Comparison of ENCODE assay signal across 20 cellular contexts in genomic region chrX:9171841-9172240, GRCh38.
DNase-seq lines count a peak whose midpoint lies in the region; ATAC-seq and TF ChIP-seq lines count a peak whose summit lies in the region.
"Had no signal": no experiment of that assay in that cellular context is flagged by ENCODE, and none has a peak within 500 bp of the region (broad histone marks: within the 10 kb centered on the region; RNA-seq: fewer than 3 reads in every experiment).

No MANE protein-coding gene starts in this region.

- H3K27ac Mint-ChIP-seq in activated naive CD4-positive, alpha-beta T cell treated with anti-CD3 and anti-CD28 coated beads, Interleukin-2, amount 10 ng/mL, durations not matched to agents 7 days and 5 days, result no peak overlapping the region
- H3K27ac Mint-ChIP-seq in CD4-positive, alpha-beta memory T cell, result no peak overlapping the region
- H3K27ac Mint-ChIP-seq: activated CD8-positive, alpha-beta T cell treated with anti-CD3 and anti-CD28 coated beads, Interleukin-2, amount 10 ng/mL, durations not matched to agents 7 days and 5 days; activated naive CD8-positive, alpha-beta T cell treated with anti-CD3 and anti-CD28 coated beads, Interleukin-2, amount 10 ng/mL, durations not matched to agents 7 days and 5 days; activated T-helper 1 cell treated with anti-CD3 and anti-CD28 coated beads, Interleukin-12 subunit alpha, Interleukin-12 subunit beta, Interleukin-2, Interleukin-4 antibody, amounts not matched to agents 30 ng/mL and 10 ng/mL and 1 ng/mL, durations not matched to agents 14 hours and 24 hours and 36 hours; stimulated activated naive CD8-positive, alpha-beta T cell treated with anti-CD3 and anti-CD28 coated beads, Interleukin-15, amount 100 ng/mL, for 72 hours had no signal

- H3K4me3 Mint-ChIP-seq in activated naive CD4-positive, alpha-beta T cell treated with anti-CD3 and anti-CD28 coated beads, Interleukin-2, amount 10 ng/mL, durations not matched to agents 7 days and 5 days, result no peak overlapping the region
- no peak overlapping the region for H3K4me3 Mint-ChIP-seq in CD4-positive, alpha-beta memory T cell
- H3K4me3 Mint-ChIP-seq: activated CD8-positive, alpha-beta T cell treated with anti-CD3 and anti-CD28 coated beads, Interleukin-2, amount 10 ng/mL, durations not matched to agents 7 days and 5 days; activated naive CD8-positive, alpha-beta T cell treated with anti-CD3 and anti-CD28 coated beads, Interleukin-2, amount 10 ng/mL, durations not matched to agents 7 days and 5 days; activated T-helper 1 cell treated with anti-CD3 and anti-CD28 coated beads, Interleukin-12 subunit alpha, Interleukin-12 subunit beta, Interleukin-2, Interleukin-4 antibody, amounts not matched to agents 30 ng/mL and 10 ng/mL and 1 ng/mL, durations not matched to agents 14 hours and 24 hours and 36 hours; stimulated activated naive CD8-positive, alpha-beta T cell treated with anti-CD3 and anti-CD28 coated beads, Interleukin-15, amount 100 ng/mL, for 72 hours had no signal

- no peaks in the 10 kb centered on the region for H3K4me1 ChIP-seq in CD4-positive, alpha-beta memory T cell (ENCODE audit: insufficient read depth, low read length)
- H3K4me1 ChIP-seq: foreskin keratinocyte, Peyer's patch had no signal

- no peaks in the 10 kb centered on the region for H3K9me3 ChIP-seq in CD4-positive, alpha-beta memory T cell (ENCODE audit: control insufficient read depth in 1 of 2, low read length in 2 of 2)
- H3K9me3 ChIP-seq: Peyer's patch had no signal

- H3K4me1 Mint-ChIP-seq in activated naive CD4-positive, alpha-beta T cell treated with anti-CD3 and anti-CD28 coated beads, Interleukin-2, amount 10 ng/mL, durations not matched to agents 7 days and 5 days, result no peaks in the 10 kb centered on the region
- no peaks in the 10 kb centered on the region for H3K4me1 Mint-ChIP-seq in CD4-positive, alpha-beta memory T cell
- H3K4me1 Mint-ChIP-seq: activated naive CD8-positive, alpha-beta T cell treated with anti-CD3 and anti-CD28 coated beads, Interleukin-2, amount 10 ng/mL, durations not matched to agents 7 days and 5 days had no signal

- H3K36me3 Mint-ChIP-seq in activated naive CD4-positive, alpha-beta T cell treated with anti-CD3 and anti-CD28 coated beads, Interleukin-2, amount 10 ng/mL, durations not matched to agents 7 days and 5 days, result no peaks in the 10 kb centered on the region
- H3K36me3 Mint-ChIP-seq in CD4-positive, alpha-beta memory T cell, result no peaks in the 10 kb centered on the region
- H3K36me3 Mint-ChIP-seq: activated naive CD8-positive, alpha-beta T cell treated with anti-CD3 and anti-CD28 coated beads, Interleukin-2, amount 10 ng/mL, durations not matched to agents 7 days and 5 days had no signal

- TF ChIP-seq CTCF in BJ (IDR thresholded peaks at IDR 0.05; ENCODE audit: insufficient read depth, low read depth, low read length), result no peak

- ATAC-seq in GM18861 (IDR thresholded peaks at IDR 0.05; ENCODE audit: unreplicated experiment), result no peak
- ATAC-seq: activated CD8-positive, alpha-beta T cell treated with anti-CD3 and anti-CD28 coated beads, Interleukin-2, amount 10 ng/mL, durations not matched to agents 7 days and 5 days; foreskin keratinocyte; left cardiac atrium; stimulated activated naive CD8-positive, alpha-beta T cell treated with anti-CD3 and anti-CD28 coated beads, Interleukin-15, amount 100 ng/mL, for 72 hours had no signal

- no peaks in the 10 kb centered on the region for H3K27me3 Mint-ChIP-seq in activated naive CD4-positive, alpha-beta T cell treated with anti-CD3 and anti-CD28 coated beads, Interleukin-2, amount 10 ng/mL, durations not matched to agents 7 days and 5 days
- no peaks in the 10 kb centered on the region for H3K27me3 Mint-ChIP-seq in CD4-positive, alpha-beta memory T cell
- H3K27me3 Mint-ChIP-seq: activated naive CD8-positive, alpha-beta T cell treated with anti-CD3 and anti-CD28 coated beads, Interleukin-2, amount 10 ng/mL, durations not matched to agents 7 days and 5 days; stimulated activated naive CD8-positive, alpha-beta T cell treated with anti-CD3 and anti-CD28 coated beads, Interleukin-15, amount 100 ng/mL, for 72 hours had no signal

- peaks cover 3% of the 10 kb centered on the region for H3K9me3 Mint-ChIP-seq in activated naive CD4-positive, alpha-beta T cell treated with anti-CD3 and anti-CD28 coated beads, Interleukin-2, amount 10 ng/mL, durations not matched to agents 7 days and 5 days
- peaks cover 0 to 19% (median 8%) of the 10 kb centered on the region in 8 donors for H3K9me3 Mint-ChIP-seq in CD4-positive, alpha-beta memory T cell
- H3K9me3 Mint-ChIP-seq: activated naive CD8-positive, alpha-beta T cell treated with anti-CD3 and anti-CD28 coated beads, Interleukin-2, amount 10 ng/mL, durations not matched to agents 7 days and 5 days had no signal

- H3K4me3 ChIP-seq in BJ (ENCODE audit: low read depth, low read length), result no peak overlapping the region
- no peak overlapping the region for H3K4me3 ChIP-seq in CD4-positive, alpha-beta memory T cell (ENCODE audit: low read length in 2 of 2)
- H3K4me3 ChIP-seq: Peyer's patch had no signal

- peak; percentile 25 for DNase-seq in BJ (ENCODE audit: low read depth)
- DNase-seq in NCI-H2227 treated with DMSO at 0.1 percent for 48 hours (lab: John Stamatoyannopoulos, UW), result peak; percentile 38
- DNase-seq in cerebellar cortex (ENCODE audit: low spot score), result peak; percentile 5
- DNase-seq in kidney glomerular epithelial cell (lab: John Stamatoyannopoulos, UW), result peak; percentile 49
- no peak for DNase-seq in activated naive CD4-positive, alpha-beta T cell treated with anti-CD3 and anti-CD28 coated beads, Interleukin-2, amount 10 ng/mL, durations not matched to agents 7 days and 5 days
- no peak for DNase-seq in NCI-H1417 treated with DMSO at 0.1 percent for 48 hours (lab: John Stamatoyannopoulos, UW)
- no peak for DNase-seq in CD4-positive, alpha-beta memory T cell
- DNase-seq: activated CD8-positive, alpha-beta T cell treated with anti-CD3 and anti-CD28 coated beads, Interleukin-2, amount 10 ng/mL, durations not matched to agents 7 days and 5 days; activated naive CD8-positive, alpha-beta T cell treated with anti-CD3 and anti-CD28 coated beads, Interleukin-2, amount 10 ng/mL, durations not matched to agents 7 days and 5 days; effector CD8-positive, alpha-beta T cell; left cardiac atrium; NCI-H1092 treated with DMSO at 0.1 percent for 48 hours; Peyer's patch; retina; stimulated activated naive CD8-positive, alpha-beta T cell treated with anti-CD3 and anti-CD28 coated beads, Interleukin-15, amount 100 ng/mL, for 72 hours; SW 1271 had no signal

- intact Hi-C loops in CD4-positive, alpha-beta memory T cell (cut with micrococcal nuclease), result no loop called here

- H3K36me3 ChIP-seq in BJ (ENCODE audit: control insufficient read depth, insufficient read depth, low read length), result no peaks in the 10 kb centered on the region
- H3K36me3 ChIP-seq in CD4-positive, alpha-beta memory T cell (ENCODE audit: insufficient read depth, low read length), result no peaks in the 10 kb centered on the region
- H3K36me3 ChIP-seq: Peyer's patch had no signal

- CTCF ChIA-PET in BJ (lab: Yijun Ruan, JAX), result interaction anchor here (1.9 kb wide), 1 partner anchor 9 kb away, joined by 6 read pairs; no protein-coding TSS in a partner anchor
- CTCF ChIA-PET in activated naive CD4-positive, alpha-beta T cell treated with anti-CD3 and anti-CD28 coated beads, Interleukin-2, amount 10 ng/mL, durations not matched to agents 7 days and 5 days (lab: Charles Lee), result no interaction called here
- CTCF ChIA-PET in CD4-positive, alpha-beta memory T cell (lab: Charles Lee; ENCODE audit: partially characterized antibody), result no interaction called here

- POLR2A ChIA-PET in BJ (lab: Charles Lee), result no interaction called here
- POLR2A ChIA-PET in CD4-positive, alpha-beta memory T cell (lab: Charles Lee; ENCODE audit: partially characterized antibody), result no interaction called here

- H3K27me3 ChIP-seq in BJ (ENCODE audit: control insufficient read depth, insufficient read depth, low read length), result no peaks in the 10 kb centered on the region
- H3K27me3 ChIP-seq in CD4-positive, alpha-beta memory T cell (ENCODE audit: insufficient read depth, low read length), result no peaks in the 10 kb centered on the region
- H3K27me3 ChIP-seq: foreskin keratinocyte, Peyer's patch had no signal

- no peak overlapping the region for H3K27ac ChIP-seq in CD4-positive, alpha-beta memory T cell (ENCODE audit: low read depth, low read length)
- H3K27ac ChIP-seq: foreskin keratinocyte, Peyer's patch, VCaP had no signal

Comparison
In these comparisons a context has a peak if more than half of its experiments do, and no peak if none do; other contexts are left out.
1. DNase-seq: peak in BJ (single experiment), NCI-H2227 treated with DMSO at 0.1 percent for 48 hours (single experiment), cerebellar cortex (single experiment) and kidney glomerular epithelial cell (single experiment); none in activated naive CD4-positive, alpha-beta T cell treated with anti-CD3 and anti-CD28 coated beads, Interleukin-2, amount 10 ng/mL, durations not matched to agents 7 days and 5 days (single experiment), NCI-H1417 treated with DMSO at 0.1 percent for 48 hours (single experiment) and CD4-positive, alpha-beta memory T cell (0 of 5).